In genomic region chr7:30026229-30027064, GRCh38 we compare ENCODE assay signal across 1 cellular context.
TF ChIP-seq lines count a peak whose summit lies in the region.

Gene FKBP14, minus strand, starts transcription at chr7:30026702. Its CDS starts 194 bp downstream, at chr7:30026508.

TF ChIP-seq in HEK293, 187 proteins besides CTCF, POLR2A, EP300 and RAD21 (continued from another document and continues in another):
- TF ChIP-seq, protein P1, sequence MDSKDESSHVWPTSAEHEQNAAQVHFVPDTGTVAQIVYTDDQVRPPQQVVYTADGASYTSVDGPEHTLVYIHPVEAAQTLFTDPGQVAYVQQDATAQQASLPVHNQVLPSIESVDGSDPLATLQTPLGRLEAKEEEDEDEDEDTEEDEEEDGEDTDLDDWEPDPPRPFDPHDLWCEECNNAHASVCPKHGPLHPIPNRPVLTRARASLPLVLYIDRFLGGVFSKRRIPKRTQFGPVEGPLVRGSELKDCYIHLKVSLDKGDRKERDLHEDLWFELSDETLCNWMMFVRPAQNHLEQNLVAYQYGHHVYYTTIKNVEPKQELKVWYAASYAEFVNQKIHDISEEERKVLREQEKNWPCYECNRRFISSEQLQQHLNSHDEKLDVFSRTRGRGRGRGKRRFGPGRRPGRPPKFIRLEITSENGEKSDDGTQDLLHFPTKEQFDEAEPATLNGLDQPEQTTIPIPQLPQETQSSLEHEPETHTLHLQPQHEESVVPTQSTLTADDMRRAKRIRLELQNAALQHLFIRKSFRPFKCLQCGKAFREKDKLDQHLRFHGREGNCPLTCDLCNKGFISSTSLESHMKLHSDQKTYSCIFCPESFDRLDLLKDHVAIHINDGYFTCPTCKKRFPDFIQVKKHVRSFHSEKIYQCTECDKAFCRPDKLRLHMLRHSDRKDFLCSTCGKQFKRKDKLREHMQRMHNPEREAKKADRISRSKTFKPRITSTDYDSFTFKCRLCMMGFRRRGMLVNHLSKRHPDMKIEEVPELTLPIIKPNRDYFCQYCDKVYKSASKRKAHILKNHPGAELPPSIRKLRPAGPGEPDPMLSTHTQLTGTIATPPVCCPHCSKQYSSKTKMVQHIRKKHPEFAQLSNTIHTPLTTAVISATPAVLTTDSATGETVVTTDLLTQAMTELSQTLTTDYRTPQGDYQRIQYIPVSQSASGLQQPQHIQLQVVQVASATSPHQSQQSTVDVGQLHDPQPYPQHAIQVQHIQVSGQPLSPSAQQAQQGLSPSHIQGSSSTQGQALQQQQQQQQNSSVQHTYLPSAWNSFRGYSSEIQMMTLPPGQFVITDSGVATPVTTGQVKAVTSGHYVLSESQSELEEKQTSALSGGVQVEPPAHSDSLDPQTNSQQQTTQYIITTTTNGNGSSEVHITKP (tag by site-specific recombination; IDR thresholded peaks at IDR 0.05) = peak; percentile 65; the same call in 1 of the 2 replicates
- TF ChIP-seq ZNF792 (tag by site-specific recombination; IDR thresholded peaks at IDR 0.05) = no peak
- TF ChIP-seq, protein P2, sequence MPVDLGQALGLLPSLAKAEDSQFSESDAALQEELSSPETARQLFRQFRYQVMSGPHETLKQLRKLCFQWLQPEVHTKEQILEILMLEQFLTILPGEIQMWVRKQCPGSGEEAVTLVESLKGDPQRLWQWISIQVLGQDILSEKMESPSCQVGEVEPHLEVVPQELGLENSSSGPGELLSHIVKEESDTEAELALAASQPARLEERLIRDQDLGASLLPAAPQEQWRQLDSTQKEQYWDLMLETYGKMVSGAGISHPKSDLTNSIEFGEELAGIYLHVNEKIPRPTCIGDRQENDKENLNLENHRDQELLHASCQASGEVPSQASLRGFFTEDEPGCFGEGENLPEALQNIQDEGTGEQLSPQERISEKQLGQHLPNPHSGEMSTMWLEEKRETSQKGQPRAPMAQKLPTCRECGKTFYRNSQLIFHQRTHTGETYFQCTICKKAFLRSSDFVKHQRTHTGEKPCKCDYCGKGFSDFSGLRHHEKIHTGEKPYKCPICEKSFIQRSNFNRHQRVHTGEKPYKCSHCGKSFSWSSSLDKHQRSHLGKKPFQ (tag by site-specific recombination; IDR thresholded peaks at IDR 0.05) = no peak
- 0 out of 2 replicates have a peak, but pooled peaks have one; percentile 23 for TF ChIP-seq KLF17 (tag by site-specific recombination; IDR thresholded peaks at IDR 0.05)
- peak; percentile 70 for TF ChIP-seq ZBTB17 (tag by site-specific recombination; IDR thresholded peaks at IDR 0.05)
- TF ChIP-seq ZNF341 (tag by site-specific recombination; IDR thresholded peaks at IDR 0.05; ENCODE audit: low read depth) = peak; percentile 49; the same call in 1 of the 2 replicates
- TF ChIP-seq, protein P3, sequence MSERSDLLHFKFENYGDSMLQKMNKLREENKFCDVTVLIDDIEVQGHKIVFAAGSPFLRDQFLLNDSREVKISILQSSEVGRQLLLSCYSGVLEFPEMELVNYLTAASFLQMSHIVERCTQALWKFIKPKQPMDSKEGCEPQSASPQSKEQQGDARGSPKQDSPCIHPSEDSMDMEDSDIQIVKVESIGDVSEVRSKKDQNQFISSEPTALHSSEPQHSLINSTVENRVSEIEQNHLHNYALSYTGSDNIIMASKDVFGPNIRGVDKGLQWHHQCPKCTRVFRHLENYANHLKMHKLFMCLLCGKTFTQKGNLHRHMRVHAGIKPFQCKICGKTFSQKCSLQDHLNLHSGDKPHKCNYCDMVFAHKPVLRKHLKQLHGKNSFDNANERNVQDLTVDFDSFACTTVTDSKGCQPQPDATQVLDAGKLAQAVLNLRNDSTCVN (tag by site-specific recombination; optimal IDR thresholded peaks at IDR 0.05) = peak; percentile 43
- TF ChIP-seq ZNF629 (tag by site-specific recombination; IDR thresholded peaks at IDR 0.05) = peak; percentile 53
- TF ChIP-seq ZNF335 (tag by site-specific recombination; conservative IDR thresholded peaks at IDR 0.05) = 0 out of 2 replicates have a peak, but pooled peaks have one; percentile 20
- peak; percentile 81 for TF ChIP-seq KLF10 (tag by site-specific recombination; IDR thresholded peaks at IDR 0.05)
- no peak for TF ChIP-seq ZNF514 (tag by site-specific recombination; IDR thresholded peaks at IDR 0.05)
- TF ChIP-seq ZEB2 (tag by site-specific recombination; IDR thresholded peaks at IDR 0.05) = peak; percentile 51; the same call in 1 of the 2 replicates
- TF ChIP-seq ZXDB (tag by site-specific recombination; IDR thresholded peaks at IDR 0.05) = peak; percentile 54; the same call in 1 of the 2 replicates
- 0 out of 2 replicates have a peak, but pooled peaks have one; percentile 35 for TF ChIP-seq ZNF324 (tag by site-specific recombination; IDR thresholded peaks at IDR 0.05)
- TF ChIP-seq ZNF24 (tag by site-specific recombination; IDR thresholded peaks at IDR 0.05) = peak; percentile 49; the same call in 1 of the 2 replicates
- TF ChIP-seq ZBTB48 (tag by site-specific recombination; IDR thresholded peaks at IDR 0.05) = peak; percentile 90
- no peak for TF ChIP-seq ZNF48 (tag by site-specific recombination; IDR thresholded peaks at IDR 0.05)
- TF ChIP-seq KLF8 (tag by site-specific recombination; IDR thresholded peaks at IDR 0.05) = peak; percentile 52
- TF ChIP-seq, protein P4, sequence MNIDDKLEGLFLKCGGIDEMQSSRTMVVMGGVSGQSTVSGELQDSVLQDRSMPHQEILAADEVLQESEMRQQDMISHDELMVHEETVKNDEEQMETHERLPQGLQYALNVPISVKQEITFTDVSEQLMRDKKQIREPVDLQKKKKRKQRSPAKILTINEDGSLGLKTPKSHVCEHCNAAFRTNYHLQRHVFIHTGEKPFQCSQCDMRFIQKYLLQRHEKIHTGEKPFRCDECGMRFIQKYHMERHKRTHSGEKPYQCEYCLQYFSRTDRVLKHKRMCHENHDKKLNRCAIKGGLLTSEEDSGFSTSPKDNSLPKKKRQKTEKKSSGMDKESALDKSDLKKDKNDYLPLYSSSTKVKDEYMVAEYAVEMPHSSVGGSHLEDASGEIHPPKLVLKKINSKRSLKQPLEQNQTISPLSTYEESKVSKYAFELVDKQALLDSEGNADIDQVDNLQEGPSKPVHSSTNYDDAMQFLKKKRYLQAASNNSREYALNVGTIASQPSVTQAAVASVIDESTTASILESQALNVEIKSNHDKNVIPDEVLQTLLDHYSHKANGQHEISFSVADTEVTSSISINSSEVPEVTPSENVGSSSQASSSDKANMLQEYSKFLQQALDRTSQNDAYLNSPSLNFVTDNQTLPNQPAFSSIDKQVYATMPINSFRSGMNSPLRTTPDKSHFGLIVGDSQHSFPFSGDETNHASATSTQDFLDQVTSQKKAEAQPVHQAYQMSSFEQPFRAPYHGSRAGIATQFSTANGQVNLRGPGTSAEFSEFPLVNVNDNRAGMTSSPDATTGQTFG (tag by site-specific recombination; IDR thresholded peaks at IDR 0.05; ENCODE audit: borderline replicate concordance) = no peak
- TF ChIP-seq, protein P5, sequence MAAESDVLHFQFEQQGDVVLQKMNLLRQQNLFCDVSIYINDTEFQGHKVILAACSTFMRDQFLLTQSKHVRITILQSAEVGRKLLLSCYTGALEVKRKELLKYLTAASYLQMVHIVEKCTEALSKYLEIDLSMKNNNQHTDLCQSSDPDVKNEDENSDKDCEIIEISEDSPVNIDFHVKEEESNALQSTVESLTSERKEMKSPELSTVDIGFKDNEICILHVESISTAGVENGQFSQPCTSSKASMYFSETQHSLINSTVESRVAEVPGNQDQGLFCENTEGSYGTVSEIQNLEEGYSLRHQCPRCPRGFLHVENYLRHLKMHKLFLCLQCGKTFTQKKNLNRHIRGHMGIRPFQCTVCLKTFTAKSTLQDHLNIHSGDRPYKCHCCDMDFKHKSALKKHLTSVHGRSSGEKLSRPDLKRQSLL (tag by site-specific recombination; IDR thresholded peaks at IDR 0.05) = peak; percentile 25; the same call in 1 of the 2 replicates
- TF ChIP-seq YY2 (tag by site-specific recombination; IDR thresholded peaks at IDR 0.05) = no peak
- TF ChIP-seq RBAK (tag by site-specific recombination; IDR thresholded peaks at IDR 0.05) = no peak
- peak; percentile 78; the same call in 1 of the 2 replicates for TF ChIP-seq ZIC2 (tag by site-specific recombination; IDR thresholded peaks at IDR 0.05)
- TF ChIP-seq ZNF664 (tag by site-specific recombination; IDR thresholded peaks at IDR 0.05) = no peak
- TF ChIP-seq ZNF169 (tag by site-specific recombination; IDR thresholded peaks at IDR 0.05) = no peak
- TF ChIP-seq ZNF571 (tag by site-specific recombination; IDR thresholded peaks at IDR 0.05) = no peak
- no peak for TF ChIP-seq SCRT1 (tag by site-specific recombination; IDR thresholded peaks at IDR 0.05; ENCODE audit: borderline replicate concordance)
- TF ChIP-seq INSM2 (tag by site-specific recombination; IDR thresholded peaks at IDR 0.05) = no peak
- peak; percentile 89 for TF ChIP-seq IKZF3 (tag by site-specific recombination; IDR thresholded peaks at IDR 0.05)
- no peak for TF ChIP-seq ZNF670 (tag by site-specific recombination; IDR thresholded peaks at IDR 0.05; ENCODE audit: low read depth)
- TF ChIP-seq ZBTB20 (tag by site-specific recombination; IDR thresholded peaks at IDR 0.05) = peak; percentile 100; the same call in 1 of the 2 replicates
- no peak for TF ChIP-seq ZNF121 (tag by site-specific recombination; IDR thresholded peaks at IDR 0.05)
- TF ChIP-seq MYNN (tag by site-specific recombination; IDR thresholded peaks at IDR 0.05; ENCODE audit: borderline replicate concordance) = peak; percentile 100
- peak; percentile 91 for TF ChIP-seq HOXD13 (CRISPR knock-in tag; IDR thresholded peaks at IDR 0.05; ENCODE audit: borderline replicate concordance)
- no peak for TF ChIP-seq ZNF701 (tag by site-specific recombination; IDR thresholded peaks at IDR 0.05)
- TF ChIP-seq ZBTB11 (tag by site-specific recombination; conservative IDR thresholded peaks at IDR 0.05; ENCODE audit: low read depth) = 0 out of 2 replicates have a peak, but pooled peaks have one; percentile 25
- TF ChIP-seq GLIS1 (tag by site-specific recombination; IDR thresholded peaks at IDR 0.05) = peak; percentile 64
- TF ChIP-seq, protein P6, sequence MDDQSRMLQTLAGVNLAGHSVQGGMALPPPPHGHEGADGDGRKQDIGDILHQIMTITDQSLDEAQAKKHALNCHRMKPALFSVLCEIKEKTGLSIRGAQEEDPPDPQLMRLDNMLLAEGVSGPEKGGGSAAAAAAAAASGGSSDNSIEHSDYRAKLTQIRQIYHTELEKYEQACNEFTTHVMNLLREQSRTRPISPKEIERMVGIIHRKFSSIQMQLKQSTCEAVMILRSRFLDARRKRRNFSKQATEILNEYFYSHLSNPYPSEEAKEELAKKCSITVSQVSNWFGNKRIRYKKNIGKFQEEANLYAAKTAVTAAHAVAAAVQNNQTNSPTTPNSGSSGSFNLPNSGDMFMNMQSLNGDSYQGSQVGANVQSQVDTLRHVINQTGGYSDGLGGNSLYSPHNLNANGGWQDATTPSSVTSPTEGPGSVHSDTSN (CRISPR knock-in tag; IDR thresholded peaks at IDR 0.05) = peak; percentile 97
- TF ChIP-seq ZBTB21 (tag by site-specific recombination; IDR thresholded peaks at IDR 0.05) = no peak
- peak; percentile 40; the same call in 1 of the 2 replicates for TF ChIP-seq SP7 (tag by site-specific recombination; IDR thresholded peaks at IDR 0.05)
- no peak for TF ChIP-seq PRDM1 (tag by site-specific recombination; IDR thresholded peaks at IDR 0.05)
- peak; percentile 30; the same call in 1 of the 2 replicates for TF ChIP-seq ZNF600 (tag by site-specific recombination; IDR thresholded peaks at IDR 0.05)
- 0 out of 2 replicates have a peak, but pooled peaks have one; percentile 10 for TF ChIP-seq KLF1 (tag by site-specific recombination; IDR thresholded peaks at IDR 0.05)
- no peak for TF ChIP-seq ZNF274 (IDR thresholded peaks at IDR 0.05; ENCODE audit: low read length)
- TF ChIP-seq ZNF274 (tag by site-specific recombination; IDR thresholded peaks at IDR 0.05; ENCODE audit: borderline replicate concordance) = no peak
- peak; percentile 39; the same call in 1 of the 2 replicates for TF ChIP-seq ZBTB8A (tag by site-specific recombination; IDR thresholded peaks at IDR 0.05)
